10 cellular contexts compared by ENCODE assay signal in genomic region chr17:28684963-28685362, GRCh38. TPM values are rescaled to one million over a fixed set of nuclear protein-coding genes. Genes with fewer than 3 reads are reported as not detected.
DNase-seq lines count a peak whose midpoint lies in the region; ATAC-seq and TF ChIP-seq lines count a peak whose summit lies in the region.
"Had no signal": no experiment of that assay in that cellular context is flagged by ENCODE, and none has a peak within 500 bp of the region (broad histone marks: within the 10 kb centered on the region; RNA-seq: fewer than 3 reads in every experiment).

No MANE protein-coding gene starts in this region.

- POLR2A ChIA-PET in naive thymus-derived CD4-positive, alpha-beta T cell (lab: Charles Lee), result no interaction called here

- peak; percentile 5 for TF ChIP-seq CTCF in neural progenitor cell (IDR thresholded peaks at IDR 0.05)
- TF ChIP-seq CTCF in natural killer cell (IDR thresholded peaks at IDR 0.05), result no peak

- no peaks in the 10 kb centered on the region for H3K9me3 ChIP-seq in neural progenitor cell (ENCODE audit: low read depth)
- no peaks in the 10 kb centered on the region for H3K9me3 ChIP-seq in naive thymus-derived CD4-positive, alpha-beta T cell (ENCODE audit: control insufficient read depth in 2 of 3, low read length in 3 of 3)

- H3K27ac Mint-ChIP-seq in neural progenitor cell (no peak overlapping the region), natural killer cell (no peak overlapping the region)
- peak overlapping the region in 1 of 9 donors; percentile 77 for H3K27ac Mint-ChIP-seq in naive thymus-derived CD4-positive, alpha-beta T cell
- H3K27ac Mint-ChIP-seq: activated naive CD8-positive, alpha-beta T cell treated with anti-CD3 and anti-CD28 coated beads for 36 hours had no signal

- intact Hi-C loops in natural killer cell (cut with micrococcal nuclease), result no loop called here
- intact Hi-C loops in naive thymus-derived CD4-positive, alpha-beta T cell (cut with micrococcal nuclease), result no loop called here

- H3K79me2 ChIP-seq in neural progenitor cell (ENCODE audit: low read depth), result no peaks in the 10 kb centered on the region

- H3K36me3 ChIP-seq in neural progenitor cell, result peaks cover 20% of the 10 kb centered on the region
- peaks cover 55 to 95% (median 58%) of the 10 kb centered on the region in 3 experiments for H3K36me3 ChIP-seq in naive thymus-derived CD4-positive, alpha-beta T cell (ENCODE audit: control insufficient read depth in 2 of 3, insufficient read depth in 3 of 3, low read length in 3 of 3)

- H4K20me1 ChIP-seq in neural progenitor cell (ENCODE audit: low read depth), result no peaks in the 10 kb centered on the region

- CTCF ChIA-PET in naive thymus-derived CD4-positive, alpha-beta T cell (lab: Charles Lee), result no interaction called here

- no peaks in the 10 kb centered on the region for H3K27me3 ChIP-seq in neural progenitor cell
- no peaks in the 10 kb centered on the region for H3K27me3 ChIP-seq in naive thymus-derived CD4-positive, alpha-beta T cell (ENCODE audit: control insufficient read depth in 2 of 2, insufficient read depth in 2 of 2, low read length in 2 of 2)

- H3K4me1 Mint-ChIP-seq in neural progenitor cell (no peaks in the 10 kb centered on the region), natural killer cell (no peaks in the 10 kb centered on the region)
- H3K4me1 Mint-ChIP-seq in naive thymus-derived CD4-positive, alpha-beta T cell, result no peaks in the 10 kb centered on the region
- H3K4me1 Mint-ChIP-seq: activated naive CD8-positive, alpha-beta T cell treated with anti-CD3 and anti-CD28 coated beads for 36 hours had no signal

- H3K9ac ChIP-seq in neural progenitor cell, result no peak overlapping the region

- H3K9me3 Mint-ChIP-seq in neural progenitor cell (no peaks in the 10 kb centered on the region), natural killer cell (no peaks in the 10 kb centered on the region)
- H3K9me3 Mint-ChIP-seq in naive thymus-derived CD4-positive, alpha-beta T cell, result no peaks in the 10 kb centered on the region
- H3K9me3 Mint-ChIP-seq: activated naive CD8-positive, alpha-beta T cell treated with anti-CD3 and anti-CD28 coated beads for 36 hours had no signal

- H3K4me2 ChIP-seq in neural progenitor cell, result no peak overlapping the region

- H2AFZ ChIP-seq in neural progenitor cell (replicated peaks), result no peak overlapping the region

- DNase-seq in DMS53 (lab: John Stamatoyannopoulos, UW) (peak; percentile 80), NCI-H345 treated with DMSO at 0.1 percent for 48 hours (lab: John Stamatoyannopoulos, UW; ENCODE audit: unreplicated experiment) (peak; percentile 58), dermis blood vessel endothelial cell (peak; percentile 15), neural progenitor cell (ENCODE audit: low spot score) (no peak), natural killer cell (no peak)
- DNase-seq in naive thymus-derived CD4-positive, alpha-beta T cell, result no peak
- DNase-seq: activated naive CD8-positive, alpha-beta T cell treated with anti-CD3 and anti-CD28 coated beads for 36 hours had no signal

- no peak overlapping the region for H3K4me3 ChIP-seq in neural progenitor cell
- H3K4me3 ChIP-seq in naive thymus-derived CD4-positive, alpha-beta T cell (ENCODE audit: low read length), result no peak overlapping the region
- H3K4me3 ChIP-seq: lung had no signal

- no peak overlapping the region for H3K27ac ChIP-seq in neural progenitor cell
- no peak overlapping the region for H3K27ac ChIP-seq in naive thymus-derived CD4-positive, alpha-beta T cell (ENCODE audit: low read depth, low read length)

- ATAC-seq in natural killer cell (no peak), HG02798 (IDR thresholded peaks at IDR 0.05; ENCODE audit: poor library complexity, unreplicated experiment) (no peak), HG02884 (IDR thresholded peaks at IDR 0.05; ENCODE audit: unreplicated experiment) (no peak)
- no peak for ATAC-seq in naive thymus-derived CD4-positive, alpha-beta T cell

- H3F3A ChIP-seq in neural progenitor cell (ENCODE audit: low read depth), result no peaks in the 10 kb centered on the region

- H3K36me3 Mint-ChIP-seq in neural progenitor cell, result peaks cover 47% of the 10 kb centered on the region
- peaks cover 14% of the 10 kb centered on the region for H3K36me3 Mint-ChIP-seq in natural killer cell
- H3K36me3 Mint-ChIP-seq in naive thymus-derived CD4-positive, alpha-beta T cell, result peaks cover 26 to 75% (median 41%) of the 10 kb centered on the region in 5 donors

- H3K4me1 ChIP-seq in neural progenitor cell, result no peaks in the 10 kb centered on the region
- H3K4me1 ChIP-seq in naive thymus-derived CD4-positive, alpha-beta T cell (ENCODE audit: control insufficient read depth in 2 of 2, insufficient read depth in 2 of 2, low read length in 2 of 2), result no peaks in the 10 kb centered on the region

- H3K4me3 Mint-ChIP-seq in neural progenitor cell, result no peak overlapping the region
- H3K4me3 Mint-ChIP-seq in natural killer cell, result no peak overlapping the region
- no peak overlapping the region for H3K4me3 Mint-ChIP-seq in naive thymus-derived CD4-positive, alpha-beta T cell
- H3K4me3 Mint-ChIP-seq: activated naive CD8-positive, alpha-beta T cell treated with anti-CD3 and anti-CD28 coated beads for 36 hours had no signal

- H3K27me3 Mint-ChIP-seq in neural progenitor cell (ENCODE audit: insufficient read depth, low read depth), result peaks cover 2% of the 10 kb centered on the region
- H3K27me3 Mint-ChIP-seq in natural killer cell (ENCODE audit: low read depth in 2 of 2), result no peaks in the 10 kb centered on the region
- H3K27me3 Mint-ChIP-seq in naive thymus-derived CD4-positive, alpha-beta T cell, result no peaks in the 10 kb centered on the region
- H3K27me3 Mint-ChIP-seq: activated naive CD8-positive, alpha-beta T cell treated with anti-CD3 and anti-CD28 coated beads for 36 hours had no signal

RNA-seq across cellular contexts. Expression of gene SUPT6H, which starts 23.0 kb away (rescaled TPM):
- total RNA-seq in dermis blood vessel endothelial cell (42.2 and 75.9 TPM in 2 replicates), neural progenitor cell (ENCODE audit: low replicate concordance) (29.9 and 38.6 TPM in 2 replicates), natural killer cell (100 to 1,000 TPM; 170 to 184 (median 177) TPM)
- total RNA-seq in naive thymus-derived CD4-positive, alpha-beta T cell, result 100 to 1,000 TPM in 2 of 5 experiments, 10 to 100 TPM in 3; 91.2 to 132 (median 98.5) TPM
- polyA plus RNA-seq in naive thymus-derived CD4-positive, alpha-beta T cell, result 10 to 100 TPM in 1 of 2 donors, 1 to 10 TPM in 1; 9.8 to 23.8 TPM

RNA-seq across cellular contexts. Expression of gene SDF2, which starts 23.3 kb away (rescaled TPM):
- 48.9 and 79.5 TPM in 2 replicates for total RNA-seq in dermis blood vessel endothelial cell
- 34.3 and 62.7 TPM in 2 replicates for total RNA-seq in neural progenitor cell (ENCODE audit: low replicate concordance)
- 10 to 100 TPM; 53.0 to 65.3 (median 53.7) TPM for total RNA-seq in natural killer cell
- 10 to 100 TPM; 28.6 to 49.5 (median 43.8) TPM for total RNA-seq in naive thymus-derived CD4-positive, alpha-beta T cell
- 10 to 100 TPM; 52.1 to 85.2 TPM for polyA plus RNA-seq in naive thymus-derived CD4-positive, alpha-beta T cell

RNA-seq across cellular contexts. Expression of gene PROCA1, which starts 26.7 kb away (rescaled TPM):
- total RNA-seq in dermis blood vessel endothelial cell, result 0.51 and 0.56 TPM in 2 replicates
- 12.5 and 32.7 TPM in 2 replicates for total RNA-seq in neural progenitor cell (ENCODE audit: low replicate concordance)
- total RNA-seq in natural killer cell, result 1 to 10 TPM; 2.3 to 5.8 (median 3.6) TPM
- total RNA-seq in naive thymus-derived CD4-positive, alpha-beta T cell, result 10 to 100 TPM in 2 of 5 experiments, 1 to 10 TPM in 3; 5.2 to 14.4 (median 7.3) TPM
- 1 to 10 TPM in 1 of 2 donors, under 1 TPM in 1; 0.44 to 1.4 TPM for polyA plus RNA-seq in naive thymus-derived CD4-positive, alpha-beta T cell

RNA-seq across cellular contexts. Expression of gene RAB34, which starts 32.7 kb away (rescaled TPM):
- total RNA-seq in dermis blood vessel endothelial cell (25.6 and 36.9 TPM in 2 replicates), neural progenitor cell (ENCODE audit: low replicate concordance) (82.8 and 133 TPM in 2 replicates), natural killer cell (10 to 100 TPM in 1 of 3 donors, 1 to 10 TPM in 2; 3.7 to 12.9 (median 3.8) TPM)
- total RNA-seq in naive thymus-derived CD4-positive, alpha-beta T cell, result 10 to 100 TPM; 11.0 to 50.2 (median 16.4) TPM
- 10 to 100 TPM; 12.2 to 19.2 TPM for polyA plus RNA-seq in naive thymus-derived CD4-positive, alpha-beta T cell

RNA-seq across cellular contexts. Expression of gene RPL23A, which starts 34.8 kb away (rescaled TPM):
- total RNA-seq in dermis blood vessel endothelial cell (777 and 912 TPM in 2 replicates), neural progenitor cell (ENCODE audit: low replicate concordance) (581 and 932 TPM in 2 replicates), natural killer cell (1,000 to 10,000 TPM; 1,375 to 1,532 (median 1,498) TPM)
- 1,000 to 10,000 TPM; 1,887 to 3,452 (median 3,095) TPM for total RNA-seq in naive thymus-derived CD4-positive, alpha-beta T cell
- 1,000 to 10,000 TPM; 5,029 to 6,337 TPM for polyA plus RNA-seq in naive thymus-derived CD4-positive, alpha-beta T cell

Comparison
In these comparisons a context has a peak if more than half of its experiments do, and no peak if none do; other contexts are left out.
1. DNase-seq: peak in DMS53 (single experiment), NCI-H345 treated with DMSO at 0.1 percent for 48 hours (single experiment) and dermis blood vessel endothelial cell (single experiment); none in neural progenitor cell (single experiment), natural killer cell (single experiment) and naive thymus-derived CD4-positive, alpha-beta T cell (0 of 9).